Comparison of ENCODE assay signal across 8 cellular contexts in the genomic region with DNA sequence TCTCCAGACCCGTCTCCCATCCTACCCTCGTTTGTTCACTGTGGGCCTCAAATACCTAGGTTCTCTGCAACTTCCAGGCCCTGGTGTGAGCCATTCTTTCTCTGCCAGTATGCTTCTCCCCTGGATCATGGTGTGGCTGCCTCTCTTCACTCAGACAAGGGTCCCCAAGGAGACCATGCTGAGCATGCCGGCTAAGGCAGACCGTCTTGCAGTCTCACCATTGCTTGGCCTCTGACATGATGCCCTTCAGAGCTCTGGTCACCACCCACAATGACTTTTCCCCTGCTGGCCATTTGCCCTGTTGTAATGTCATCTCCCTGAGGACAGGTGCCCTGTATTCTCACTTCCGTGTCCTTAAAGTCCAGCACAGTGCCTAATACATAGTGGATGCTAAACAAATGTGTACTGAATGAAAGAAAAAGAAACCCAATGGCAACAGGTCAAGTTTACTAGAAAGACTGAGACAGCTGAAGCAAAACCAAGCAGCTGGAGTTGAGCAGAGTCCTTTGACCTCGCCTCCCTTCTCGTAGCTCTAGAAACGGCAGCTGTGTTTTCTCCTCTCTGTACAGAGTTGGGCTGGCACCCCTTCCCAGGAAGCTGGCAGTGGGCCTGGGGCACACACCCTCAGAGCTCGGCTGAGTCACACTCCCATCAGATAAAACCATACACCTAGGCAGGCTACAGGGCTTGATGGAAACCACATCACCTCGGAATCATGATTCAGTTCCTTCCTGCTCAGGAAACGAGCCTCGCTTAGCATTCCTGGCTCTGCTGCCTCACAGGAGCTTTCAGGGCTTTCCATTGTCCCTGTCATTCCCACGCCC.
DNase-seq lines count a peak whose midpoint lies in the region; ATAC-seq and TF ChIP-seq lines count a peak whose summit lies in the region.

No MANE protein-coding gene starts in this region.

- H3K27me3 ChIP-seq in neutrophil = no peaks in the 10 kb centered on the region

- ATAC-seq in GM21360 (IDR thresholded peaks at IDR 0.05; ENCODE audit: unreplicated experiment) (no peak), HG02970 (IDR thresholded peaks at IDR 0.05; ENCODE audit: low FRiP score, unreplicated experiment) (no peak)

- peaks cover 63% of the 10 kb centered on the region for H3K36me3 ChIP-seq in neutrophil

- peak; percentile 72 for DNase-seq in stimulated activated CD4-positive, alpha-beta T cell treated with anti-CD3 and anti-CD28 coated beads, Interleukin-15, amount 100 ng/mL, for 24 hours
- DNase-seq in stimulated activated CD4-positive, alpha-beta T cell treated with anti-CD3 and anti-CD28 coated beads, Interleukin-2, amount 100 ng/mL, for 48 hours = no peak
- DNase-seq in activated CD8-positive, alpha-beta memory T cell treated with anti-CD3 and anti-CD28 coated beads, Interleukin-2, amount 50 U/mL, for 4 hours = peak; percentile 64
- DNase-seq in erythroblast (lab: John Stamatoyannopoulos, UW) (peak; percentile 38 to 71), NAMALWA (ENCODE audit: low spot score) (no peak)

- no peak overlapping the region for H3K4me3 ChIP-seq in neutrophil (ENCODE audit: low read depth in 1 of 2, low read length in 1 of 2)

- TF ChIP-seq POLR2A in erythroblast (IDR thresholded peaks at IDR 0.05; ENCODE audit: low read length) = no peak

- no peak for TF ChIP-seq CTCF in neutrophil (IDR thresholded peaks at IDR 0.05)

- no peaks in the 10 kb centered on the region for H3K9me3 ChIP-seq in neutrophil

- peak overlapping the region; percentile 88 for H3K27ac ChIP-seq in neutrophil

- H3K4me1 ChIP-seq in neutrophil (ENCODE audit: control insufficient read depth in 1 of 2, insufficient read depth in 1 of 2, low read depth in 1 of 2, low read length in 1 of 2) = peaks cover 40 to 62% of the 10 kb centered on the region in 2 experiments

Comparison
In these comparisons a context has a peak if more than half of its experiments do, and no peak if none do; other contexts are left out.
1. DNase-seq: peak in stimulated activated CD4-positive, alpha-beta T cell treated with anti-CD3 and anti-CD28 coated beads, Interleukin-15, amount 100 ng/mL, for 24 hours (single experiment), activated CD8-positive, alpha-beta memory T cell treated with anti-CD3 and anti-CD28 coated beads, Interleukin-2, amount 50 U/mL, for 4 hours (single experiment) and erythroblast (2 of 2); none in stimulated activated CD4-positive, alpha-beta T cell treated with anti-CD3 and anti-CD28 coated beads, Interleukin-2, amount 100 ng/mL, for 48 hours (0 of 2) and NAMALWA (single experiment).